13 cellular contexts compared by ENCODE assay signal in genomic region chr10:80537705-80538480, GRCh38. TPM values are rescaled to one million over a fixed set of nuclear protein-coding genes. Genes with fewer than 3 reads are reported as not detected.
DNase-seq lines count a peak whose midpoint lies in the region; ATAC-seq, FAIRE-seq and TF ChIP-seq lines count a peak whose summit lies in the region.
"Had no signal": no experiment of that assay in that cellular context is flagged by ENCODE, and none has a peak within 500 bp of the region (broad histone marks: within the 10 kb centered on the region; RNA-seq: fewer than 3 reads in every experiment).

TSS of gene SH2D4B (plus strand) at chr10:80537902. CDS start at chr10:80538332, 430 bp downstream.

- H3K4me1 ChIP-seq in smooth muscle cell (ENCODE audit: low read depth) (peaks cover 2% of the 10 kb centered on the region), HepG2 (ENCODE audit: insufficient read depth, low read length) (no peaks in the 10 kb centered on the region)
- H3K4me1 ChIP-seq: breast epithelium had no signal

- no peaks in the 10 kb centered on the region for H3K36me3 ChIP-seq in smooth muscle cell (ENCODE audit: low read depth)
- H3K36me3 ChIP-seq in HepG2 (replicated peaks in 1 of 2; ENCODE audit: control insufficient read depth in 1 of 2, insufficient read depth in 2 of 2, low read length in 2 of 2), result no peaks in the 10 kb centered on the region
- H3K36me3 ChIP-seq: breast epithelium had no signal

- TF ChIP-seq EP300 in HepG2 (IDR thresholded peaks at IDR 0.05; ENCODE audit: low read depth in 2 of 2, low read length in 2 of 2), result no peak
- no peak for TF ChIP-seq EP300 in HepG2 (CRISPR knock-in tag; IDR thresholded peaks at IDR 0.05; ENCODE audit: borderline replicate concordance)

- peaks cover 53% of the 10 kb centered on the region for H3K4me1 Mint-ChIP-seq in activated B cell treated with CpG ODN at 0.5 μM for 24 hours
- peaks cover 14% of the 10 kb centered on the region for H3K4me1 Mint-ChIP-seq in glutamatergic neuron (ENCODE audit: low read depth, unreplicated experiment)

- peak within 1 kb of the TSS; percentile 74 for H3K27ac Mint-ChIP-seq in activated B cell treated with CpG ODN at 0.5 μM for 24 hours
- no peak within 1 kb of the TSS for H3K27ac Mint-ChIP-seq in glutamatergic neuron (ENCODE audit: unreplicated experiment)

- H3K9me3 Mint-ChIP-seq in activated B cell treated with CpG ODN at 0.5 μM for 24 hours (no peaks in the 10 kb centered on the region), glutamatergic neuron (ENCODE audit: unreplicated experiment) (peaks cover 5% of the 10 kb centered on the region)

- POLR2A ChIA-PET in activated B cell treated with CpG ODN at 0.5 μM for 24 hours (lab: Charles Lee) (interaction anchor here (0.6 kb wide), 1 partner anchor 1091 kb away, joined by 5 read pairs; no protein-coding TSS in a partner anchor), HepG2 (lab: Yijun Ruan, JAX) (no interaction called here)

- H3K9me3 ChIP-seq in smooth muscle cell (replicated peaks; ENCODE audit: low read depth) (no peaks in the 10 kb centered on the region), HepG2 (ENCODE audit: low read length) (no peaks in the 10 kb centered on the region)
- H3K9me3 ChIP-seq: breast epithelium had no signal

- H3K79me2 ChIP-seq in smooth muscle cell (ENCODE audit: low read depth) (no peaks in the 10 kb centered on the region), HepG2 (ENCODE audit: insufficient read depth, low read length) (no peaks in the 10 kb centered on the region)

- H3K4me3 Mint-ChIP-seq in activated B cell treated with CpG ODN at 0.5 μM for 24 hours (peak within 1 kb of the TSS; percentile 54), glutamatergic neuron (ENCODE audit: unreplicated experiment) (peak within 1 kb of the TSS; percentile 49)

- no peak within 1 kb of the TSS for H3K9ac ChIP-seq in smooth muscle cell (ENCODE audit: low read depth)
- H3K9ac ChIP-seq in HepG2 (ENCODE audit: insufficient read depth, low read depth, low read length), result no peak within 1 kb of the TSS

- BruUV-seq in HepG2 (replicated peaks; lab: Mats Ljungman, UMichigan), result no TSS peak

- TF ChIP-seq RAD21 in HepG2 (CRISPR knock-in tag; IDR thresholded peaks at IDR 0.05), result no peak

- WGBS in smooth muscle cell (ENCODE audit: low lambda C conversion rate), result 89% methylated on average over 19 of the region's 19 CpGs
- 43% methylated on average over 14 of the region's 19 CpGs for WGBS in HepG2 (ENCODE audit: low lambda C conversion rate)

- H2AFZ ChIP-seq in smooth muscle cell (ENCODE audit: low read depth) (no peak within 1 kb of the TSS), HepG2 (ENCODE audit: low read length) (no peak within 1 kb of the TSS)

- CTCF ChIA-PET in activated B cell treated with CpG ODN at 0.5 μM for 24 hours (lab: Charles Lee) (interaction anchor here (1.8 kb wide), 1 partner anchor 387 kb away, joined by 6 read pairs; no protein-coding TSS in a partner anchor), HepG2 (lab: Yijun Ruan, JAX; ENCODE audit: low intra/inter-chr PET ratio, low total read pairs) (no interaction called here)

- ATAC-seq in activated B cell treated with CpG ODN at 0.5 μM for 24 hours (ENCODE audit: low read depth) (no peak), HepG2 (no peak; the same call in 2 of the 3 replicates)

- H4K20me1 ChIP-seq in smooth muscle cell (ENCODE audit: low read depth) (no peaks in the 10 kb centered on the region), HepG2 (ENCODE audit: insufficient read depth, low read length) (no peaks in the 10 kb centered on the region)

- peak within 1 kb of the TSS; percentile 6 for H3K4me2 ChIP-seq in smooth muscle cell
- no peak within 1 kb of the TSS for H3K4me2 ChIP-seq in HepG2 (ENCODE audit: low read depth, low read length)

- in situ Hi-C loops in HepG2 (cut with HindIII; ENCODE audit: extremely low pct_ligation_motif_present, low pct_unique_long_range_greater_than_20kb), result no loop called here

- H3K36me3 Mint-ChIP-seq in activated B cell treated with CpG ODN at 0.5 μM for 24 hours (ENCODE audit: low read depth) (peaks cover 1% of the 10 kb centered on the region), glutamatergic neuron (ENCODE audit: unreplicated experiment) (peaks cover 4% of the 10 kb centered on the region)

- intact Hi-C loops in activated B cell treated with CpG ODN at 0.5 μM for 24 hours (cut with micrococcal nuclease), result loop anchor here (2.0 to 10.0 kb wide), 2 partner anchors 125 to 603 kb away; no protein-coding TSS in a partner anchor
- intact Hi-C loops in HepG2 (cut with micrococcal nuclease; ENCODE audit: unreplicated experiment), result loop anchor here (10.0 kb wide), 1 partner anchor 153 kb away; no protein-coding TSS in a partner anchor

- no peaks in the 10 kb centered on the region for H3F3A ChIP-seq in smooth muscle cell (ENCODE audit: low read depth)

- H3K27me3 Mint-ChIP-seq in activated B cell treated with CpG ODN at 0.5 μM for 24 hours (no peaks in the 10 kb centered on the region), glutamatergic neuron (ENCODE audit: unreplicated experiment) (peaks cover 2% of the 10 kb centered on the region)

- H3K27ac ChIP-seq in smooth muscle cell (ENCODE audit: low read depth) (no peak within 1 kb of the TSS), HepG2 (ENCODE audit: extremely low read length, insufficient read depth, low read length) (no peak within 1 kb of the TSS)

- TF ChIP-seq POLR2A in HepG2 (IDR thresholded peaks at IDR 0.05; ENCODE audit: insufficient read depth in 1 of 2, low read depth in 2 of 2, low read length in 2 of 2), result no peak

- H3K4me3 ChIP-seq in smooth muscle cell (no peak within 1 kb of the TSS), HepG2 (replicated peaks in 1 of 3; ENCODE audit: insufficient read depth in 1 of 3, low read depth in 2 of 3, low read length in 3 of 3) (no peak within 1 kb of the TSS)

- FAIRE-seq in HepG2 (lab: Jason Lieb, UNC), result no peak
- FAIRE-seq: G401.6 had no signal

- DNase-seq in activated CD8-positive, alpha-beta memory T cell treated with anti-CD3 and anti-CD28 coated beads, Interleukin-2, amount 50 U/mL, for 48 hours, result peak; percentile 48
- DNase-seq in activated CD8-positive, alpha-beta memory T cell treated with anti-CD3 and anti-CD28 coated beads for 24 hours, result no peak
- DNase-seq in activated B cell treated with CpG ODN at 0.5 μM for 24 hours (no peak), glutamatergic neuron (no peak), smooth muscle cell (lab: John Stamatoyannopoulos, UW; ENCODE audit: unreplicated experiment) (no peak), HepG2 (ENCODE audit: low spot score) (no peak), NCI-H146 treated with DMSO at 0.1 percent for 48 hours (lab: John Stamatoyannopoulos, UW; ENCODE audit: unreplicated experiment) (no peak), SW 1271 (lab: John Stamatoyannopoulos, UW) (no peak)
- DNase-seq: NCI-H187; stimulated activated CD4-positive, alpha-beta T cell treated with anti-CD3 and anti-CD28 coated beads, Interleukin-4, amount 100 ng/mL, for 24 hours had no signal

- TF ChIP-seq CTCF in activated B cell treated with CpG ODN at 0.5 μM for 24 hours (IDR thresholded peaks at IDR 0.05) (no peak), glutamatergic neuron (IDR thresholded peaks at IDR 0.05; ENCODE audit: partially characterized antibody, unreplicated experiment) (no peak), smooth muscle cell (IDR thresholded peaks at IDR 0.05; ENCODE audit: borderline replicate concordance, insufficient read depth, poor library complexity, severe bottlenecking) (no peak), HepG2 (CRISPR knock-in tag; IDR thresholded peaks at IDR 0.05) (no peak)

- no peaks in the 10 kb centered on the region for H3K27me3 ChIP-seq in smooth muscle cell (ENCODE audit: low read depth)
- H3K27me3 ChIP-seq in HepG2 (ENCODE audit: control insufficient read depth in 1 of 2, insufficient read depth in 2 of 2, low read length in 2 of 2), result peaks cover 3 to 19% of the 10 kb centered on the region in 2 experiments; a peak in 3 of 5 replicates
- H3K27me3 ChIP-seq: breast epithelium had no signal

TF ChIP-seq in HepG2, 621 proteins besides CTCF, POLR2A, EP300 and RAD21 (continues in another document):
- no peak for TF ChIP-seq HCFC1 (IDR thresholded peaks at IDR 0.05; ENCODE audit: low read depth, low read length)

RNA-seq across cellular contexts. Expression of gene SH2D4B, which starts in this region (rescaled TPM):
- total RNA-seq in activated B cell treated with CpG ODN at 0.5 μM for 24 hours (0.07 TPM in 1 of 2 replicates, not detected in the other), glutamatergic neuron (ENCODE audit: unreplicated experiment) (0.12 TPM), smooth muscle cell (0.13 and 0.40 TPM in 2 replicates), HepG2 (2016; rRNA removed; fragmentation: Illumina TruSeq; extraction: Trizol) (not detected in 2 replicates)
- polyA plus RNA-seq in smooth muscle cell (not detected in 2 replicates), HepG2 (2011; rRNA removed) (not detected in 2 replicates)
- total RNA-seq in HepG2 (2016; cell fraction: cytosol; rRNA removed; fragmentation: Illumina TruSeq; extraction: Trizol; ENCODE audit: low read depth), result 0.09 TPM in 1 of 2 replicates, not detected in the other
- not detected in 2 replicates for total RNA-seq in HepG2 (2016; cell fraction: insoluble cytoplasmic fraction; rRNA removed; fragmentation: Illumina TruSeq; extraction: Trizol)
- total RNA-seq in HepG2 (2016; cell fraction: membrane; rRNA removed; fragmentation: Illumina TruSeq; extraction: Trizol), result not detected in 2 replicates
- total RNA-seq in HepG2 (2016; cell fraction: nucleus; rRNA removed; fragmentation: Illumina TruSeq; extraction: Trizol), result 0.09 TPM in 1 of 2 replicates, not detected in the other
- polyA plus RNA-seq in HepG2 (2011; cell fraction: cytosol; rRNA removed), result not detected in 2 replicates
- 0.03 TPM in 1 of 2 replicates, not detected in the other for polyA plus RNA-seq in HepG2 (2011; cell fraction: nucleus; rRNA removed)
- not detected in 2 replicates for polyA plus RNA-seq in HepG2 (2012)
- not detected in 2 replicates for polyA plus RNA-seq in HepG2 (2016; cell fraction: cytosol; fragmentation: Illumina TruSeq; extraction: Trizol; ENCODE audit: low read depth)
- polyA plus RNA-seq in HepG2 (2016; cell fraction: insoluble cytoplasmic fraction; fragmentation: Illumina TruSeq; extraction: Trizol; ENCODE audit: low read depth), result not detected in 2 replicates
- not detected in 2 replicates for polyA plus RNA-seq in HepG2 (2016; cell fraction: membrane; fragmentation: Illumina TruSeq; extraction: Trizol; ENCODE audit: low read depth)
- polyA plus RNA-seq in HepG2 (2016; cell fraction: nucleus; fragmentation: Illumina TruSeq; extraction: Trizol; ENCODE audit: insufficient read depth, low read depth), result not detected in 2 replicates
- polyA minus RNA-seq in HepG2 (2011; rRNA and poly(A)+ RNA removed; ENCODE audit: low replicate concordance), result 0.04 and 0.12 TPM in 2 replicates
- polyA minus RNA-seq in HepG2 (2011; cell fraction: cytosol; rRNA and poly(A)+ RNA removed), result not detected in 2 replicates
- not detected in 2 replicates for polyA minus RNA-seq in HepG2 (2011; cell fraction: nucleus; rRNA and poly(A)+ RNA removed)
- total RNA-seq: fibroblast of lung had no signal
- polyA plus RNA-seq: fibroblast of lung had no signal
